Comparison of ENCODE assay signal across 1 cellular context in the genomic region with DNA sequence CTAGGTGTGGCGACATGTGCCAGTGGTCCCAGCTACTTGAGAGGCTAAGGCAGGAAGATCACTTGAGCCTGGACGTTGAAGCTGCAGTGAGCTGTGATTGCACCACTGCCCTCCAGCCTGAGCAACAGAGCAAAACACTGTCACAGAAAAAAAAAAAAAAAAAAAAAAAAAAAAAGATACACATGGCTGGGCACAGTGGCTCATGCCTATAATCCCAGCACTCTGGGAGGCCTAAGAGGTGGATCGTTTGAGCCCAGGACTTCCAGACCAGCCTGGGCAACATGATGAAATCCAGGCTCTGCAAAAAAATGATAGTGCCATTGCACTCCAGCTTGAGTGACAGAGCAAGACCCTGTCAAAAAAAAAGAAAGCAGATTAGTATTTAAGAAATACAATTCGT.
TF ChIP-seq lines count a peak whose summit lies in the region.

No MANE protein-coding gene starts in this region.

TF ChIP-seq in GM12878, 131 proteins besides CTCF, POLR2A, EP300 and RAD21 (continued from another document):
- TF ChIP-seq, protein P1, sequence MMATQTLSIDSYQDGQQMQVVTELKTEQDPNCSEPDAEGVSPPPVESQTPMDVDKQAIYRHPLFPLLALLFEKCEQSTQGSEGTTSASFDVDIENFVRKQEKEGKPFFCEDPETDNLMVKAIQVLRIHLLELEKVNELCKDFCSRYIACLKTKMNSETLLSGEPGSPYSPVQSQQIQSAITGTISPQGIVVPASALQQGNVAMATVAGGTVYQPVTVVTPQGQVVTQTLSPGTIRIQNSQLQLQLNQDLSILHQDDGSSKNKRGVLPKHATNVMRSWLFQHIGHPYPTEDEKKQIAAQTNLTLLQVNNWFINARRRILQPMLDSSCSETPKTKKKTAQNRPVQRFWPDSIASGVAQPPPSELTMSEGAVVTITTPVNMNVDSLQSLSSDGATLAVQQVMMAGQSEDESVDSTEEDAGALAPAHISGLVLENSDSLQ (IDR thresholded peaks at IDR 0.05), result 0 out of 2 replicates have a peak, but pooled peaks have one; percentile 30
- TF ChIP-seq MLLT1 (IDR thresholded peaks at IDR 0.05) (no peak), ZNF217 (IDR thresholded peaks at IDR 0.05) (no peak), MXI1 (IDR thresholded peaks at IDR 0.05; ENCODE audit: low read depth, low read length) (no peak), SMAD1 (IDR thresholded peaks at IDR 0.05; ENCODE audit: low read depth, partially characterized antibody) (no peak)
